In genomic region chr5:33957789-33958575, GRCh38 we compare ENCODE assay signal across 23 cellular contexts. TPM values are rescaled to one million over a fixed set of nuclear protein-coding genes. Genes with fewer than 3 reads are reported as not detected.
DNase-seq lines count a peak whose midpoint lies in the region; ATAC-seq, FAIRE-seq and TF ChIP-seq lines count a peak whose summit lies in the region.
"Had no signal": no experiment of that assay in that cellular context is flagged by ENCODE, and none has a peak within 500 bp of the region (broad histone marks: within the 10 kb centered on the region; RNA-seq: fewer than 3 reads in every experiment).

No MANE protein-coding gene starts in this region.

- H2BK5ac ChIP-seq in H9 (ENCODE audit: insufficient read length, low read length), result no peak overlapping the region
- H2BK5ac ChIP-seq in IMR-90 (ENCODE audit: low read depth, low read length, poor library complexity, severe bottlenecking), result no peak overlapping the region
- no peak overlapping the region for H2BK5ac ChIP-seq in H1 (ENCODE audit: low read depth, low read length)

- H3K4me2 ChIP-seq in H9 (ENCODE audit: insufficient read depth, insufficient read length, low read length) (no peak overlapping the region), IMR-90 (ENCODE audit: low read depth, low read length) (no peak overlapping the region), H1 (ENCODE audit: insufficient read depth in 1 of 2, low read depth in 2 of 2, low read length in 2 of 2) (peak overlapping the region in 1 of 2 experiments; percentile 15; a peak in 3 of 4 replicates)

- H3K23ac ChIP-seq in H9 (ENCODE audit: insufficient read length, low read depth, low read length) (no peak overlapping the region), IMR-90 (ENCODE audit: low read depth, low read length) (no peak overlapping the region), H1 (ENCODE audit: insufficient read length) (no peak overlapping the region)

- no peak overlapping the region for H4K91ac ChIP-seq in H9 (ENCODE audit: insufficient read length, low read depth, low read length)
- H4K91ac ChIP-seq in IMR-90 (ENCODE audit: insufficient read depth, low read depth, low read length), result no peak overlapping the region
- H4K91ac ChIP-seq in H1 (replicated peaks; ENCODE audit: insufficient read length, low read length), result no peak overlapping the region

- H3K4me1 ChIP-seq in H9 (ENCODE audit: insufficient read depth, low read length) (no peaks in the 10 kb centered on the region; the same call in 1 of the 2 replicates), IMR-90 (ENCODE audit: control insufficient read depth, insufficient read depth, low read length) (no peaks in the 10 kb centered on the region), H1 (replicated peaks in 1 of 4; ENCODE audit: control insufficient read depth in 3 of 4, insufficient read depth in 4 of 4, low read length in 3 of 4) (peaks cover 0 to 10% (median 2%) of the 10 kb centered on the region in 4 experiments; a peak in 2 of 7 replicates), psoas muscle (no peaks in the 10 kb centered on the region)
- H3K4me1 ChIP-seq: Caco-2 had no signal

- no peak for TF ChIP-seq CTCF in H9 (conservative IDR thresholded peaks at IDR 0.05)
- TF ChIP-seq CTCF in IMR-90 (conservative IDR thresholded peaks at IDR 0.05; ENCODE audit: low read depth, low read length), result no peak
- no peak for TF ChIP-seq CTCF in H1 (IDR thresholded peaks at IDR 0.05; ENCODE audit: control extremely low read depth in 1 of 3, insufficient read depth in 1 of 3, low read depth in 1 of 3, low read length in 3 of 3)
- TF ChIP-seq CTCF in natural killer cell (IDR thresholded peaks at IDR 0.05), result no peak
- TF ChIP-seq CTCF in psoas muscle (IDR thresholded peaks at IDR 0.05), result no peak

- H3K4ac ChIP-seq in H9 (ENCODE audit: low read depth, low read length) (no peak overlapping the region), IMR-90 (ENCODE audit: low read depth, low read length) (no peak overlapping the region), H1 (replicated peaks; ENCODE audit: insufficient read length, low read depth, low read length) (no peak overlapping the region)

- H4K20me1 ChIP-seq in H9 (ENCODE audit: control insufficient read depth, insufficient read depth, insufficient read length), result no peaks in the 10 kb centered on the region
- no peaks in the 10 kb centered on the region for H4K20me1 ChIP-seq in IMR-90 (ENCODE audit: insufficient read depth, low read length)
- no peaks in the 10 kb centered on the region for H4K20me1 ChIP-seq in H1 (replicated peaks in 1 of 2; ENCODE audit: control insufficient read depth in 1 of 2, insufficient read depth in 2 of 2, low read length in 2 of 2)

- H3K14ac ChIP-seq in H9 (ENCODE audit: insufficient read depth, low read length), result no peak overlapping the region
- no peak overlapping the region for H3K14ac ChIP-seq in IMR-90 (replicated peaks; ENCODE audit: low read depth, low read length)
- H3K14ac ChIP-seq in H1 (ENCODE audit: insufficient read length), result no peak overlapping the region

- in situ Hi-C loops in IMR-90 (cut with MboI; ENCODE audit: low sequenced_read_pairs), result no loop called here

- H4K8ac ChIP-seq in H9 (replicated peaks; ENCODE audit: insufficient read length, low read depth, low read length) (no peak overlapping the region), IMR-90 (ENCODE audit: low read depth in 2 of 2, low read length in 2 of 2) (no peak overlapping the region), H1 (ENCODE audit: extremely low read depth, insufficient read depth, low read length) (no peak overlapping the region)

- H4K5ac ChIP-seq in H9 (ENCODE audit: insufficient read length, low read depth, low read length) (no peak overlapping the region), IMR-90 (ENCODE audit: low read depth, low read length) (no peak overlapping the region), H1 (ENCODE audit: insufficient read length, low read depth, low read length) (no peak overlapping the region)

- DNase-seq in H9 (no peak), IMR-90 (no peak), H1 (ENCODE audit: low read depth in 1 of 2, low spot score in 2 of 2) (no peak), UCSD-AML1 (lab: John Stamatoyannopoulos, UW; ENCODE audit: unreplicated experiment) (no peak), natural killer cell (no peak), psoas muscle (no peak), RPMI8226 (no peak)
- DNase-seq: AML-193; Caco-2; CD4-positive, alpha-beta T cell; HFFc6; KG1 had no signal

- H3K27me3 ChIP-seq in H9 (ENCODE audit: insufficient read depth, low read length) (no peaks in the 10 kb centered on the region), IMR-90 (ENCODE audit: control insufficient read depth, insufficient read depth, low read length) (peaks cover 24% of the 10 kb centered on the region), H1 (replicated peaks in 1 of 4; ENCODE audit: control insufficient read depth in 3 of 4, extremely low read depth in 1 of 4, insufficient read depth in 3 of 4, low read length in 3 of 4) (0 out of 7 replicates have a peak, but pooled peaks cover 0 to 2% (median 0%) of the 10 kb centered on the region in 4 experiments), psoas muscle (ENCODE audit: insufficient read depth in 3 of 3, low read length in 2 of 3) (peaks cover 0 to 2% (median 0%) of the 10 kb centered on the region in 3 donors)

- H3K79me2 ChIP-seq in H9 (ENCODE audit: insufficient read depth, low read length) (no peaks in the 10 kb centered on the region), H1 (ENCODE audit: control insufficient read depth in 1 of 2, insufficient read depth in 2 of 2, low read length in 2 of 2) (no peaks in the 10 kb centered on the region)

- H2BK15ac ChIP-seq in H9 (ENCODE audit: low read depth, low read length) (no peak overlapping the region), IMR-90 (ENCODE audit: low read depth, low read length) (no peak overlapping the region), H1 (ENCODE audit: low read length) (no peak overlapping the region)

- WGBS in H9 (ENCODE audit: extremely low coverage, insufficient read length, low lambda C conversion rate), result no CpG with 5 or more reads among the region's 3 CpGs
- WGBS in IMR-90 (ENCODE audit: extremely low coverage in 2 of 2, insufficient read length in 1 of 2), 2 experiments, result no CpG with 5 or more reads among the region's 3 CpGs
- 42% methylated on average over 3 of the region's 3 CpGs; no CpG with 5 or more reads in 1 of the 2 experiments for WGBS in H1 (ENCODE audit: extremely low coverage in 1 of 2, insufficient coverage in 1 of 2, insufficient read length in 1 of 2, insufficient replicate concordance in 2 of 2, low coverage in 1 of 2, low lambda C conversion rate in 2 of 2, missing lambda C conversion rate in 1 of 2), 2 experiments
- WGBS in psoas muscle, 3 donors, result 44 to 51% (median 51%) methylated on average over 3 of the region's 3 CpGs

- no peak overlapping the region for H2AK9ac ChIP-seq in IMR-90 (replicated peaks; ENCODE audit: low read depth, low read length, poor library complexity)

- H3K27me3 Mint-ChIP-seq in H9 (ENCODE audit: low read depth) (no peaks in the 10 kb centered on the region), natural killer cell (ENCODE audit: low read depth in 2 of 2) (peaks cover 12 to 48% of the 10 kb centered on the region in 2 donors)

- H3K27ac Mint-ChIP-seq in H9 (peak overlapping the region in 2 of 3 experiments; percentile 17 to 97; a peak in 5 of 7 replicates), natural killer cell (no peak overlapping the region)
- H3K27ac Mint-ChIP-seq: CD4-positive, alpha-beta T cell; HFFc6; IgD-negative memory B cell had no signal

- H3K4me1 Mint-ChIP-seq in H9 (peaks cover 16 to 19% of the 10 kb centered on the region in 2 experiments), natural killer cell (no peaks in the 10 kb centered on the region)
- H3K4me1 Mint-ChIP-seq: IgD-negative memory B cell had no signal

- no peak overlapping the region for H3K9ac ChIP-seq in H9 (ENCODE audit: extremely low read depth, insufficient read length, low read length)
- no peak overlapping the region for H3K9ac ChIP-seq in IMR-90 (ENCODE audit: low read depth, low read length)
- no peak overlapping the region for H3K9ac ChIP-seq in H1 (replicated peaks in 1 of 4; ENCODE audit: extremely low read depth in 1 of 4, low read depth in 3 of 4, low read length in 3 of 4)

- H2AK5ac ChIP-seq in H9 (ENCODE audit: insufficient read length, low read length), result no peak overlapping the region
- no peak overlapping the region for H2AK5ac ChIP-seq in IMR-90 (ENCODE audit: low read depth, low read length)
- no peak overlapping the region for H2AK5ac ChIP-seq in H1 (ENCODE audit: low read depth, low read length)

- no peak overlapping the region for H2BK12ac ChIP-seq in H9 (ENCODE audit: insufficient read length, low read depth, low read length)
- H2BK12ac ChIP-seq in H1 (ENCODE audit: low read depth, low read length), result no peak overlapping the region

- H3T11ph ChIP-seq in H9 (ENCODE audit: low read length), result no peak overlapping the region

- H3K9me3 ChIP-seq in H9 (ENCODE audit: control insufficient read depth, low read depth, low read length), result no peaks in the 10 kb centered on the region
- peaks cover 3% of the 10 kb centered on the region for H3K9me3 ChIP-seq in IMR-90 (ENCODE audit: control insufficient read depth, insufficient read depth, low read length)
- H3K9me3 ChIP-seq in H1 (ENCODE audit: insufficient read depth in 2 of 2, low read depth in 1 of 2, low read length in 1 of 2), result peaks cover 9% of the 10 kb centered on the region in 2 experiments; a peak in 2 of 4 replicates
- no peaks in the 10 kb centered on the region for H3K9me3 ChIP-seq in psoas muscle

- H2AFZ ChIP-seq in H9 (ENCODE audit: low read length) (no peak overlapping the region), IMR-90 (replicated peaks; ENCODE audit: low read length, poor library complexity) (no peak overlapping the region), H1 (ENCODE audit: low read length) (peak overlapping the region; percentile 43; the same call in 1 of the 2 replicates)

- peaks cover 12 to 13% of the 10 kb centered on the region in 2 experiments; a peak in 4 of 5 replicates for H3K9me3 Mint-ChIP-seq in H9
- H3K9me3 Mint-ChIP-seq in natural killer cell, result peaks cover 0 to 2% of the 10 kb centered on the region in 2 donors
- H3K9me3 Mint-ChIP-seq: CD4-positive, alpha-beta T cell had no signal

- H2BK120ac ChIP-seq in H9 (ENCODE audit: low read depth, low read length, poor library complexity, severe bottlenecking) (no peak overlapping the region), IMR-90 (ENCODE audit: low read depth, low read length) (no peak overlapping the region), H1 (replicated peaks; ENCODE audit: low read depth, low read length) (no peak overlapping the region)

- BruUV-seq in IMR-90 (replicated peaks; lab: Mats Ljungman, UMichigan), result no TSS peak

- H3K36me3 Mint-ChIP-seq in H9 (ENCODE audit: insufficient read depth in 1 of 3, low read depth in 3 of 3), result peaks cover 0 to 12% (median 6%) of the 10 kb centered on the region in 3 experiments; a peak in 6 of 7 replicates
- peaks cover 7% of the 10 kb centered on the region for H3K36me3 Mint-ChIP-seq in natural killer cell
- H3K36me3 Mint-ChIP-seq: IgD-negative memory B cell had no signal

- no peaks in the 10 kb centered on the region for H3K9me1 ChIP-seq in IMR-90 (ENCODE audit: insufficient read depth, low read length)

- H3K56ac ChIP-seq in H9 (ENCODE audit: insufficient read length, low read depth, low read length), result no peak overlapping the region
- no peak overlapping the region for H3K56ac ChIP-seq in IMR-90 (ENCODE audit: extremely low read depth, insufficient read depth, low read length)
- no peak overlapping the region for H3K56ac ChIP-seq in H1 (replicated peaks; ENCODE audit: insufficient read length, low read depth, low read length)

- ATAC-seq in IMR-90 (ENCODE audit: low read depth), result no peak
- no peak for ATAC-seq in natural killer cell
- ATAC-seq in psoas muscle, result no peak
- ATAC-seq: HCT116 had no signal

- POLR2A ChIA-PET in IMR-90 (lab: Charles Lee; ENCODE audit: unreplicated experiment), result no interaction called here
- POLR2A ChIA-PET in H1 (lab: Charles Lee; ENCODE audit: partially characterized antibody), result no interaction called here

- no peak for TF ChIP-seq POLR2A in IMR-90 (IDR thresholded peaks at IDR 0.05; ENCODE audit: low read depth, low read length)
- no peak for TF ChIP-seq POLR2A in H1 (IDR thresholded peaks at IDR 0.05; ENCODE audit: control extremely low read depth in 1 of 2, low read depth in 2 of 2, low read length in 2 of 2)

- no peak overlapping the region for H3K4me3 Mint-ChIP-seq in H9
- H3K4me3 Mint-ChIP-seq in natural killer cell, result no peak overlapping the region
- H3K4me3 Mint-ChIP-seq: CD4-positive, alpha-beta T cell; HFFc6; IgD-negative memory B cell had no signal

- peak; percentile 39 for FAIRE-seq in H1 (lab: Jason Lieb, UNC)
- FAIRE-seq: A204.1, D721Med, G401.6, GM12891, GM19239, H54, HTR-8/SVneo had no signal

- H3K36me3 ChIP-seq in IMR-90 (ENCODE audit: control insufficient read depth, insufficient read depth, low read length) (no peaks in the 10 kb centered on the region), H1 (ENCODE audit: control insufficient read depth in 2 of 4, insufficient read depth in 4 of 4, low read length in 3 of 4) (peaks cover 0 to 4% (median 0%) of the 10 kb centered on the region in 4 experiments; a peak in 1 of 8 replicates), psoas muscle (ENCODE audit: insufficient read depth in 1 of 2, low read depth in 1 of 2) (no peaks in the 10 kb centered on the region)

- TF ChIP-seq RAD21 in IMR-90 (IDR thresholded peaks at IDR 0.05; ENCODE audit: low read length) (no peak), H1 (IDR thresholded peaks at IDR 0.05 in 1 of 2, conservative IDR thresholded peaks at IDR 0.05 in 1 of 2; ENCODE audit: low read depth in 2 of 2, low read length in 2 of 2) (no peak)

- no peak for TF ChIP-seq EP300 in H1 (IDR thresholded peaks at IDR 0.05; ENCODE audit: borderline replicate concordance in 1 of 2, low read depth in 2 of 2, low read length in 2 of 2)

- H2BK20ac ChIP-seq in H9 (ENCODE audit: low read depth, low read length, poor library complexity, severe bottlenecking) (no peak overlapping the region), IMR-90 (ENCODE audit: low read depth, low read length) (no peak overlapping the region), H1 (ENCODE audit: low read length) (no peak overlapping the region)

- dilution Hi-C loops in IMR-90 (cut with HindIII; ENCODE audit: low sequenced_read_pairs, unreplicated experiment), result no loop called here

- H3K23me2 ChIP-seq in H9 (ENCODE audit: insufficient read length, low read depth, low read length, poor library complexity, severe bottlenecking) (no peaks in the 10 kb centered on the region), H1 (ENCODE audit: low read depth, low read length) (no peaks in the 10 kb centered on the region; the same call in 1 of the 2 replicates)

- CTCF ChIA-PET in IMR-90 (lab: Yijun Ruan, JAX), result interaction anchor here (2.6 kb wide), 1 partner anchor 12 kb away, joined by 11 read pairs; no protein-coding TSS in a partner anchor
- CTCF ChIA-PET in H1 (lab: Charles Lee; ENCODE audit: partially characterized antibody), result interaction anchor here (0.6 to 6.4 kb wide), 3 partner anchors 10 to 39 kb away, joined by 3 to 46 read pairs (median 3); no protein-coding TSS in a partner anchor

- H3K18ac ChIP-seq in H9 (ENCODE audit: insufficient read length, low read depth, low read length) (no peak overlapping the region), IMR-90 (ENCODE audit: low read depth, low read length) (no peak overlapping the region), H1 (ENCODE audit: extremely low read depth, low read length) (no peak overlapping the region)

- no peaks in the 10 kb centered on the region for H3K79me1 ChIP-seq in H9 (ENCODE audit: insufficient read depth, low read depth, low read length, poor library complexity, severe bottlenecking)
- H3K79me1 ChIP-seq in IMR-90 (ENCODE audit: low read depth in 1 of 2, low read length in 2 of 2), result no peaks in the 10 kb centered on the region
- H3K79me1 ChIP-seq in H1 (ENCODE audit: low read depth, low read length), result no peaks in the 10 kb centered on the region

- H3K27ac ChIP-seq in H9 (ENCODE audit: insufficient read length, low read depth, low read length) (no peak overlapping the region), IMR-90 (ENCODE audit: insufficient read depth, low read length) (no peak overlapping the region), H1 (ENCODE audit: low read depth, low read length) (no peak overlapping the region), psoas muscle (no peak overlapping the region)
- H3K27ac ChIP-seq: C4-2B had no signal

- intact Hi-C loops in IMR-90 (cut with micrococcal nuclease) (no loop called here), natural killer cell (cut with micrococcal nuclease) (no loop called here), psoas muscle (cut with DNase I) (no loop called here)

- no peak overlapping the region for H3K4me3 ChIP-seq in IMR-90 (ENCODE audit: insufficient read depth, low read depth, low read length)
- H3K4me3 ChIP-seq in H1 (ENCODE audit: extremely low read depth in 1 of 4, insufficient read depth in 2 of 4, low read depth in 3 of 4, low read length in 4 of 4), result no peak overlapping the region
- no peak overlapping the region for H3K4me3 ChIP-seq in psoas muscle

RNA-seq across cellular contexts. Expression of gene RXFP3, which starts 21.8 kb away (rescaled TPM):
- total RNA-seq in H9 (2021), result not detected in 2 replicates
- total RNA-seq in IMR-90 (2012; rRNA removed), result not detected in 2 replicates
- not detected in 2 replicates for polyA plus RNA-seq in IMR-90 (2012; rRNA removed)
- polyA plus RNA-seq in IMR-90 (2012; cell fraction: cytosol; rRNA removed), result not detected in 2 replicates
- not detected in 2 replicates for polyA plus RNA-seq in IMR-90 (2012; cell fraction: nucleus; rRNA removed; ENCODE audit: low replicate concordance)
- total RNA-seq in H1 (2021; fragmentation: NEBNext Ultra II Directional; extraction: Animal tissue kit (Norgen Biotek cat#: 25700)), result 0.15 TPM in 1 of 2 replicates, not detected in the other
- 0.13 TPM in 1 of 2 replicates, not detected in the other for polyA plus RNA-seq in H1 (2011; rRNA removed)
- polyA plus RNA-seq in H1 (2011; cell fraction: cytosol; rRNA removed), result 0.08 TPM
- 0.07 TPM for polyA plus RNA-seq in H1 (2011; cell fraction: nucleus; rRNA removed)
- polyA plus RNA-seq in H1 (2012, experiment 1 of 2), result 0.09 to 0.12 TPM (median 0.12 TPM) in 3 of 4 replicates, not detected in the other
- polyA plus RNA-seq in H1 (2012, experiment 2 of 2), result not detected
- polyA plus RNA-seq in H1 (2013, experiment 1 of 2), result not detected
- 0.04 TPM for polyA plus RNA-seq in H1 (2013, experiment 2 of 2)
- 0.29 TPM in 1 of 2 replicates, not detected in the other for polyA minus RNA-seq in H1 (2011; rRNA and poly(A)+ RNA removed)
- not detected for polyA minus RNA-seq in H1 (2011; cell fraction: cytosol; rRNA and poly(A)+ RNA removed)
- not detected for polyA minus RNA-seq in H1 (2011; cell fraction: nucleus; rRNA and poly(A)+ RNA removed)
- not detected for total RNA-seq in natural killer cell
- not detected for total RNA-seq in psoas muscle
- polyA plus RNA-seq in psoas muscle, result not detected
- total RNA-seq: Caco-2; CD4-positive, alpha-beta T cell; HFFc6 had no signal
- polyA plus RNA-seq: BJ, IgD-negative memory B cell had no signal

RNA-seq across cellular contexts. Expression of gene SLC45A2, which starts 26.5 kb away (rescaled TPM):
- total RNA-seq in H9 (2021) (not detected in 2 replicates), IMR-90 (2012; rRNA removed) (not detected in 2 replicates), natural killer cell (not detected), psoas muscle (under 1 TPM in 1 of 4 donors, not detected in 3; 0.24 TPM)
- polyA plus RNA-seq in IMR-90 (2012; rRNA removed) (0.07 TPM in 1 of 2 replicates, not detected in the other), H1 (2011; rRNA removed) (0.09 TPM in 1 of 2 replicates, not detected in the other), psoas muscle (under 1 TPM in 1 of 3 donors, not detected in 2; 0.08 TPM)
- polyA plus RNA-seq in IMR-90 (2012; cell fraction: cytosol; rRNA removed), result 0.02 TPM in 1 of 2 replicates, not detected in the other
- 0.06 and 0.09 TPM in 2 replicates for polyA plus RNA-seq in IMR-90 (2012; cell fraction: nucleus; rRNA removed; ENCODE audit: low replicate concordance)
- total RNA-seq in H1 (2021; fragmentation: NEBNext Ultra II Directional; extraction: Animal tissue kit (Norgen Biotek cat#: 25700)), result not detected in 2 replicates
- 0.08 TPM for polyA plus RNA-seq in H1 (2011; cell fraction: cytosol; rRNA removed)
- 0.11 TPM for polyA plus RNA-seq in H1 (2011; cell fraction: nucleus; rRNA removed)
- polyA plus RNA-seq in H1 (2012, experiment 1 of 2), result not detected in 4 replicates
- polyA plus RNA-seq in H1 (2012, experiment 2 of 2), result not detected
- not detected for polyA plus RNA-seq in H1 (2013, experiment 1 of 2)
- 0.09 TPM for polyA plus RNA-seq in H1 (2013, experiment 2 of 2)
- polyA minus RNA-seq in H1 (2011; rRNA and poly(A)+ RNA removed), result 0.54 TPM in 1 of 2 replicates, not detected in the other
- polyA minus RNA-seq in H1 (2011; cell fraction: cytosol; rRNA and poly(A)+ RNA removed), result not detected
- polyA minus RNA-seq in H1 (2011; cell fraction: nucleus; rRNA and poly(A)+ RNA removed), result 1.6 TPM
- total RNA-seq: CD4-positive, alpha-beta T cell; HFFc6 had no signal
- polyA plus RNA-seq: BJ, IgD-negative memory B cell had no signal

RNA-seq across cellular contexts. Expression of gene AMACR, which starts 49.9 kb away (rescaled TPM):
- total RNA-seq in H9 (2021) (8.2 and 9.7 TPM in 2 replicates), IMR-90 (2012; rRNA removed) (10.0 and 12.9 TPM in 2 replicates), natural killer cell (1 to 10 TPM; 2.7 to 3.8 (median 2.9) TPM), psoas muscle (10 to 100 TPM in 1 of 4 donors, 1 to 10 TPM in 3; 5.1 to 14.4 (median 7.4) TPM)
- polyA plus RNA-seq in IMR-90 (2012; rRNA removed) (7.3 and 8.2 TPM in 2 replicates), H1 (2011; rRNA removed) (8.7 and 9.1 TPM in 2 replicates), psoas muscle (1 to 10 TPM; 1.5 to 7.6 (median 4.1) TPM)
- polyA plus RNA-seq in IMR-90 (2012; cell fraction: cytosol; rRNA removed), result 4.1 and 4.5 TPM in 2 replicates
- polyA plus RNA-seq in IMR-90 (2012; cell fraction: nucleus; rRNA removed; ENCODE audit: low replicate concordance), result 2.1 and 3.5 TPM in 2 replicates
- 10.1 and 12.6 TPM in 2 replicates for total RNA-seq in H1 (2021; fragmentation: NEBNext Ultra II Directional; extraction: Animal tissue kit (Norgen Biotek cat#: 25700))
- 10.8 TPM for polyA plus RNA-seq in H1 (2011; cell fraction: cytosol; rRNA removed)
- 5.1 TPM for polyA plus RNA-seq in H1 (2011; cell fraction: nucleus; rRNA removed)
- 7.9 to 11.0 TPM (median 9.3 TPM) in 4 replicates for polyA plus RNA-seq in H1 (2012, experiment 1 of 2)
- 2.5 TPM for polyA plus RNA-seq in H1 (2012, experiment 2 of 2)
- polyA plus RNA-seq in H1 (2013, experiment 1 of 2), result 6.5 TPM
- 5.5 TPM for polyA plus RNA-seq in H1 (2013, experiment 2 of 2)
- polyA minus RNA-seq in H1 (2011; rRNA and poly(A)+ RNA removed), result 10.2 and 13.1 TPM in 2 replicates
- 8.1 TPM for polyA minus RNA-seq in H1 (2011; cell fraction: cytosol; rRNA and poly(A)+ RNA removed)
- polyA minus RNA-seq in H1 (2011; cell fraction: nucleus; rRNA and poly(A)+ RNA removed), result 5.7 TPM

Comparison
In these comparisons a context has a peak if more than half of its experiments do, and no peak if none do; other contexts are left out.
1. H3K27ac Mint-ChIP-seq: peak in H9 (2 of 3); none in natural killer cell (0 of 2).